In genomic region chr3:122974764-122975162, GRCh38 we compare ENCODE assay signal across 8 cellular contexts. TPM values are rescaled to one million over a fixed set of nuclear protein-coding genes. Genes with fewer than 3 reads are reported as not detected.
A peak's percentile ranks its signal among the peaks of the same experiment; 100 is the strongest.
DNase-seq lines count a peak whose midpoint lies in the region; ATAC-seq and TF ChIP-seq lines count a peak whose summit lies in the region.

No MANE protein-coding gene starts in this region.

- POLR2A ChIA-PET in activated CD8-positive, alpha-beta T cell treated with anti-CD3 and anti-CD28 coated beads for 36 hours (lab: Charles Lee) = interaction anchor here (0.6 kb wide), 1 partner anchor 10 kb away, joined by 3 read pairs; no protein-coding TSS in a partner anchor

- peak overlapping the region; percentile 61 for H3K4me3 Mint-ChIP-seq in T-helper 2 cell treated with Interferon-gamma antibody and Interleukin-4, amounts not matched to agents 5 μg/mL and 100 μg/mL, for 36 hours
- H3K4me3 Mint-ChIP-seq in activated CD8-positive, alpha-beta T cell treated with anti-CD3 and anti-CD28 coated beads for 36 hours = no peak overlapping the region

- intact Hi-C loops in activated CD8-positive, alpha-beta T cell treated with anti-CD3 and anti-CD28 coated beads for 36 hours (cut with micrococcal nuclease) = no loop called here
- intact Hi-C loops in left cardiac atrium (cut with DNase I) (no loop called here), stomach (cut with DNase I; ENCODE audit: low total_unique reads) (no loop called here)

- no peaks in the 10 kb centered on the region for H3K27me3 ChIP-seq in stomach

- no peaks in the 10 kb centered on the region for H3K9me3 Mint-ChIP-seq in T-helper 2 cell treated with Interferon-gamma antibody and Interleukin-4, amounts not matched to agents 5 μg/mL and 100 μg/mL, for 36 hours
- H3K9me3 Mint-ChIP-seq in activated CD8-positive, alpha-beta T cell treated with anti-CD3 and anti-CD28 coated beads for 36 hours = no peaks in the 10 kb centered on the region

- TF ChIP-seq EP300 in stomach (IDR thresholded peaks at IDR 0.05) = no peak

- ATAC-seq in activated CD8-positive, alpha-beta T cell treated with anti-CD3 and anti-CD28 coated beads for 36 hours = peak; percentile 15
- ATAC-seq in left cardiac atrium (peak; percentile 68 to 81), GM19452 (IDR thresholded peaks at IDR 0.05; ENCODE audit: unreplicated experiment) (no peak)

- CTCF ChIA-PET in activated CD8-positive, alpha-beta T cell treated with anti-CD3 and anti-CD28 coated beads for 36 hours (lab: Charles Lee) = no interaction called here

- peaks cover 22% of the 10 kb centered on the region for H3K4me1 Mint-ChIP-seq in T-helper 2 cell treated with Interferon-gamma antibody and Interleukin-4, amounts not matched to agents 5 μg/mL and 100 μg/mL, for 36 hours (ENCODE audit: low read depth)
- H3K4me1 Mint-ChIP-seq in activated CD8-positive, alpha-beta T cell treated with anti-CD3 and anti-CD28 coated beads for 36 hours (ENCODE audit: low read depth) = peaks cover 14% of the 10 kb centered on the region

- peaks cover 5 to 37% (median 20%) of the 10 kb centered on the region in 4 donors for H3K4me1 ChIP-seq in stomach

- H3K9me3 ChIP-seq in stomach = no peaks in the 10 kb centered on the region

- H3K27me3 Mint-ChIP-seq in T-helper 2 cell treated with Interferon-gamma antibody and Interleukin-4, amounts not matched to agents 5 μg/mL and 100 μg/mL, for 36 hours (ENCODE audit: low read depth) = peaks cover 6% of the 10 kb centered on the region
- peaks cover 4% of the 10 kb centered on the region for H3K27me3 Mint-ChIP-seq in activated CD8-positive, alpha-beta T cell treated with anti-CD3 and anti-CD28 coated beads for 36 hours

- no peak overlapping the region for H3K27ac Mint-ChIP-seq in T-helper 2 cell treated with Interferon-gamma antibody and Interleukin-4, amounts not matched to agents 5 μg/mL and 100 μg/mL, for 36 hours
- no peak overlapping the region for H3K27ac Mint-ChIP-seq in activated CD8-positive, alpha-beta T cell treated with anti-CD3 and anti-CD28 coated beads for 36 hours

- no peak for TF ChIP-seq CTCF in activated CD8-positive, alpha-beta T cell treated with anti-CD3 and anti-CD28 coated beads for 36 hours (IDR thresholded peaks at IDR 0.05)
- no peak for TF ChIP-seq CTCF in stomach (IDR thresholded peaks at IDR 0.05)

- TF ChIP-seq POLR2A in stomach (IDR thresholded peaks at IDR 0.05) = no peak

- 8 to 35% (median 28%) methylated on average over 2 of the region's 2 CpGs for WGBS in stomach, 5 donors

- H3K36me3 Mint-ChIP-seq in T-helper 2 cell treated with Interferon-gamma antibody and Interleukin-4, amounts not matched to agents 5 μg/mL and 100 μg/mL, for 36 hours (ENCODE audit: low read depth) = no peaks in the 10 kb centered on the region
- no peaks in the 10 kb centered on the region for H3K36me3 Mint-ChIP-seq in activated CD8-positive, alpha-beta T cell treated with anti-CD3 and anti-CD28 coated beads for 36 hours (ENCODE audit: low read depth)

- H3K4me3 ChIP-seq in stomach = no peak overlapping the region

- H3K27ac ChIP-seq in stomach = peak overlapping the region in 3 of 5 donors; percentile 16 to 65 (median 58)

- no peaks in the 10 kb centered on the region for H3K36me3 ChIP-seq in stomach

- DNase-seq in T-helper 2 cell treated with Interferon-gamma antibody and Interleukin-4, amounts not matched to agents 5 μg/mL and 100 μg/mL, for 36 hours (ENCODE audit: low spot score) = no peak
- DNase-seq in T-helper 2 cell (no peak), left cardiac atrium (peak; percentile 71), stomach (no peak), DMS79 treated with DMSO at 0.1 percent for 48 hours (lab: John Stamatoyannopoulos, UW) (no peak)
- no peak for DNase-seq in activated CD8-positive, alpha-beta T cell treated with anti-CD3 and anti-CD28 coated beads for 36 hours
- no peak for DNase-seq in central memory CD4-positive, alpha-beta T cell

RNA-seq across cellular contexts. Expression of gene SEMA5B, which starts 52.8 kb away (rescaled TPM):
- total RNA-seq in activated CD8-positive, alpha-beta T cell treated with anti-CD3 and anti-CD28 coated beads for 36 hours = not detected
- 1 to 10 TPM; 1.7 to 2.4 TPM for total RNA-seq in left cardiac atrium
- total RNA-seq in stomach = 10 to 100 TPM in 1 of 5 donors, 1 to 10 TPM in 2, not detected in 2; 1.8 to 27.2 (median 1.9) TPM
- polyA plus RNA-seq in stomach = under 1 TPM; 0.15 to 0.25 (median 0.25) TPM
